In the genomic region with DNA sequence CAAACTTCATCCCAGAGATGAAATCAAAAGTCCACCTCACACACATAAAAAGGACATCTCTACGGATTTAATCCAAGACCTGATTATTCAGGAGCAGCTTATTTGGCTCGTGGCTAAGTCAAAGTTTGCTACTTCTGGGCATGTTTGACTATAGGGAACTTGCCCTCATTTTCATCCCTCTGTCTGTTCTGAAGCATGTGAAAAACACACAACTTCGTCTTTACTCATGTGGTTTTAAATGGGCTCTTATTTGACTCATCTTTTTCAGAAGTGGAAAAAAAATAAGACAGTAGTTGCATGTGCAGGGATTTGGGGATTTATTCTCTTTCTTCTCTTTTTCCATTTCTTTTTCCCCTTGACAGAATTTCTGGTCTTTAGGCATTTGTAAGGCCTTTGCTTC, we compare ENCODE assay signal across 22 cellular contexts.
"Had no signal": no experiment of that assay in that cellular context is flagged by ENCODE, and none has a peak within 500 bp of the region (broad histone marks: within the 10 kb centered on the region; RNA-seq: fewer than 3 reads in every experiment).

No MANE protein-coding gene starts in this region.

- H3K4me3 ChIP-seq: colonic mucosa, esophagus squamous epithelium, gastroesophageal sphincter, heart right ventricle, left lung, lower lobe of right lung, mucosa of descending colon had no signal

- ATAC-seq: effector memory CD8-positive, alpha-beta T cell; esophagus mucosa; foreskin keratinocyte; gastroesophageal sphincter; heart right ventricle; left cardiac atrium; left ventricle myocardium superior; lower lobe of right lung; mucosa of descending colon had no signal

- H3K9me3 ChIP-seq: colonic mucosa, esophagus squamous epithelium, gastroesophageal sphincter, heart right ventricle, left lung, lower lobe of right lung, mucosa of descending colon had no signal

- H3K27ac ChIP-seq: colonic mucosa, epithelial cell of prostate, esophagus squamous epithelium, foreskin keratinocyte, gastroesophageal sphincter, heart right ventricle, left lung, lower lobe of right lung had no signal

- H3K27me3 ChIP-seq: colonic mucosa, esophagus squamous epithelium, gastroesophageal sphincter, heart right ventricle, left lung had no signal

- DNase-seq: colonic mucosa; cortex of kidney; effector CD8-positive, alpha-beta T cell; effector memory CD8-positive, alpha-beta T cell; endodermal cell; erythroblast; esophagus squamous epithelium; foreskin keratinocyte; glutamatergic neuron; head of caudate nucleus; heart right ventricle; hippocampal formation; left cardiac atrium; left lung; left ventricle myocardium superior; lower lobe of right lung; mesenchymal stem cell; mucosa of descending colon; naive B cell had no signal

- H3K36me3 ChIP-seq: colonic mucosa, esophagus squamous epithelium, gastroesophageal sphincter, heart right ventricle, left lung, lower lobe of right lung had no signal

- H3K4me1 ChIP-seq: colonic mucosa, esophagus squamous epithelium, foreskin keratinocyte, gastroesophageal sphincter, heart right ventricle, left lung, lower lobe of right lung had no signal
